ENCODE assay signal across 26 cellular contexts in genomic region chr5:61887271-61887670, GRCh38.
"Had no signal": no experiment of that assay in that cellular context is flagged by ENCODE, and none has a peak within 500 bp of the region (broad histone marks: within the 10 kb centered on the region; RNA-seq: fewer than 3 reads in every experiment).

No MANE protein-coding gene starts in this region.

- H3K27ac Mint-ChIP-seq: activated CD4-positive, alpha-beta memory T cell treated with anti-CD3 and anti-CD28 coated beads for 36 hours; activated naive CD4-positive, alpha-beta T cell treated with anti-CD3 and anti-CD28 coated beads, Interleukin-2, amount 10 ng/mL, durations not matched to agents 7 days and 5 days; activated naive CD8-positive, alpha-beta T cell; activated naive CD8-positive, alpha-beta T cell treated with anti-CD3 and anti-CD28 coated beads, Interleukin-2, amount 50 U/mL, for 24 hours; activated T-helper 1 cell treated with anti-CD3 and anti-CD28 coated beads, Interleukin-12 subunit alpha, Interleukin-12 subunit beta, Interleukin-2, Interleukin-4 antibody, amounts not matched to agents 30 ng/mL and 10 ng/mL and 1 ng/mL, durations not matched to agents 14 hours and 24 hours and 36 hours; T-helper 1 cell treated with Interleukin-12 subunit alpha and Interleukin-12 subunit beta and Interleukin-4 antibody, amounts not matched to agents 30 μg/mL and 1 μg/mL, for 36 hours; T-helper 2 cell treated with Interferon-gamma antibody and Interleukin-4, amounts not matched to agents 5 μg/mL and 100 μg/mL, for 36 hours had no signal

- H3K36me3 ChIP-seq: brain microvascular endothelial cell, SJCRH30 had no signal

- H3K4me1 ChIP-seq: SJCRH30 had no signal

- ATAC-seq: activated naive CD8-positive, alpha-beta T cell treated with anti-CD3 and anti-CD28 coated beads, Interleukin-2, amount 50 U/mL, for 24 hours; activated T-cell treated with anti-CD3 and anti-CD28 coated beads, Interleukin-2, amount 50 U/mL, for 4 hours had no signal

- H3K9me3 ChIP-seq: SJCRH30 had no signal

- H3K27me3 Mint-ChIP-seq: activated CD4-positive, alpha-beta memory T cell treated with anti-CD3 and anti-CD28 coated beads for 36 hours; activated naive CD4-positive, alpha-beta T cell treated with anti-CD3 and anti-CD28 coated beads, Interleukin-2, amount 10 ng/mL, durations not matched to agents 7 days and 5 days; activated naive CD8-positive, alpha-beta T cell treated with anti-CD3 and anti-CD28 coated beads, Interleukin-2, amount 50 U/mL, for 24 hours had no signal

- DNase-seq: activated CD4-positive, alpha-beta memory T cell treated with anti-CD3 and anti-CD28 coated beads for 36 hours; activated CD4-positive, alpha-beta T cell treated with anti-CD3 and anti-CD28 coated beads, Interleukin-2, amount 50 U/mL, for 1 hour; activated CD8-positive, alpha-beta memory T cell treated with anti-CD3 and anti-CD28 coated beads, Interleukin-2, amount 50 U/mL, for 4 hours; activated effector memory CD4-positive, alpha-beta T cell treated with Interleukin-2 at 50 U/mL for 16 hours; activated naive CD4-positive, alpha-beta T cell treated with anti-CD3 and anti-CD28 coated beads, Interleukin-2, amount 10 ng/mL, durations not matched to agents 7 days and 5 days; activated naive CD8-positive, alpha-beta T cell treated with anti-CD3 and anti-CD28 coated beads, Interleukin-2, amount 50 U/mL, for 24 hours; activated T-cell treated with anti-CD3 and anti-CD28 coated beads for 4 hours; activated T-cell treated with anti-CD3 and anti-CD28 coated beads, Interleukin-2, amount 50 U/mL, for 4 hours; anterior cingulate cortex; brain microvascular endothelial cell; NCI-H1048; NCI-H1105 treated with DMSO at 0.1 percent for 48 hours; NCI-H1436; NCI-H1694; NCI-H1930; NCI-H2081 treated with DMSO at 0.1 percent for 48 hours; NCI-H345; NCI-H524 treated with DMSO at 0.1 percent for 48 hours; SHP77; SJCRH30 had no signal

- H3K4me1 Mint-ChIP-seq: activated naive CD4-positive, alpha-beta T cell treated with anti-CD3 and anti-CD28 coated beads, Interleukin-2, amount 10 ng/mL, durations not matched to agents 7 days and 5 days; activated naive CD8-positive, alpha-beta T cell treated with anti-CD3 and anti-CD28 coated beads, Interleukin-2, amount 50 U/mL, for 24 hours had no signal

- H3K4me3 ChIP-seq: SJCRH30, SK-N-MC had no signal

- H3K4me3 Mint-ChIP-seq: activated CD4-positive, alpha-beta memory T cell treated with anti-CD3 and anti-CD28 coated beads for 36 hours; activated naive CD4-positive, alpha-beta T cell treated with anti-CD3 and anti-CD28 coated beads, Interleukin-2, amount 10 ng/mL, durations not matched to agents 7 days and 5 days; activated naive CD8-positive, alpha-beta T cell; activated naive CD8-positive, alpha-beta T cell treated with anti-CD3 and anti-CD28 coated beads, Interleukin-2, amount 50 U/mL, for 24 hours; activated T-cell treated with anti-CD3 and anti-CD28 coated beads, Interleukin-2, amount 50 U/mL, for 4 hours; activated T-helper 1 cell treated with anti-CD3 and anti-CD28 coated beads, Interleukin-12 subunit alpha, Interleukin-12 subunit beta, Interleukin-2, Interleukin-4 antibody, amounts not matched to agents 30 ng/mL and 10 ng/mL and 1 ng/mL, durations not matched to agents 14 hours and 24 hours and 36 hours; T-helper 1 cell treated with Interleukin-12 subunit alpha and Interleukin-12 subunit beta and Interleukin-4 antibody, amounts not matched to agents 30 μg/mL and 1 μg/mL, for 36 hours; T-helper 2 cell treated with Interferon-gamma antibody and Interleukin-4, amounts not matched to agents 5 μg/mL and 100 μg/mL, for 36 hours had no signal

- H3K9me3 Mint-ChIP-seq: activated T-helper 1 cell treated with anti-CD3 and anti-CD28 coated beads, Interleukin-12 subunit alpha, Interleukin-12 subunit beta, Interleukin-2, Interleukin-4 antibody, amounts not matched to agents 30 ng/mL and 10 ng/mL and 1 ng/mL, durations not matched to agents 14 hours and 24 hours and 36 hours; T-helper 1 cell treated with Interleukin-12 subunit alpha and Interleukin-12 subunit beta and Interleukin-4 antibody, amounts not matched to agents 30 μg/mL and 1 μg/mL, for 36 hours; T-helper 2 cell treated with Interferon-gamma antibody and Interleukin-4, amounts not matched to agents 5 μg/mL and 100 μg/mL, for 36 hours had no signal

- H3K9ac ChIP-seq: KMS-11 had no signal

- H3K27ac ChIP-seq: brain microvascular endothelial cell, KMS-11, SJCRH30, SK-N-MC had no signal

- H3K27me3 ChIP-seq: brain microvascular endothelial cell, SJCRH30 had no signal

- H3K36me3 Mint-ChIP-seq: activated CD4-positive, alpha-beta memory T cell treated with anti-CD3 and anti-CD28 coated beads for 36 hours; activated naive CD4-positive, alpha-beta T cell treated with anti-CD3 and anti-CD28 coated beads, Interleukin-2, amount 10 ng/mL, durations not matched to agents 7 days and 5 days; activated naive CD8-positive, alpha-beta T cell had no signal

- H3K4me2 ChIP-seq: KMS-11 had no signal
